In the genomic region with DNA sequence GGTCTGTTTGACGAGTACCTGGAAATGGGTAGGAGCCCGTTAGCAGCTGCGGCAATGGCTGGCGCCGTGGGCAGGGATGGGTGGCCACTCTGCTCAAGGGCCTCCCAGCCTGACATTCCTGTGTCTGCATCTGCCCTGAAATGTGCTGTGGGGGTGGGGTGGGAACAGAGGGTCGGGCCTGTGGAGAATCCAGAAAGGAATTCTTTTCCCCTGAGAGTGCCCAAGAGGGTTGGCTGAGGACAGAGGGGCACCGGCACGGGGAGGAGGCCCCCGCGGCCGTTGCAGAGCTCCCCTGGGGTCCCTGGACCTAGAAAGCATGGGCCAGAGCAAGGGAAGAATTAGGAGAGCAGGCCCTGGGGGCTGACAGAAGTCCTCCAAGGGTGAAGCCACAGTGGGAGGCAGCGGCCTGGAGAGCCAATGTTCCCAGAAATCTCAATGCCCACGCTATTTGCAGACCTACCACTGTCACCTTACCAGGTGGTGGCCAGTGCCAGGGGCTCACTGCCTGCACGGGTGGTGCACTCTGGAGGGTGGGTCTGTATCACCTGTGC, we compare ENCODE assay signal across 13 cellular contexts. TPM values are rescaled to one million over a fixed set of nuclear protein-coding genes. Genes with fewer than 3 reads are reported as not detected.
DNase-seq lines count a peak whose midpoint lies in the region; ATAC-seq and TF ChIP-seq lines count a peak whose summit lies in the region.
"Had no signal": no experiment of that assay in that cellular context is flagged by ENCODE, and none has a peak within 500 bp of the region (broad histone marks: within the 10 kb centered on the region; RNA-seq: fewer than 3 reads in every experiment).

No MANE protein-coding gene starts in this region.

- ATAC-seq in activated CD8-positive, alpha-beta memory T cell treated with anti-CD3 and anti-CD28 coated beads, Interleukin-2, amount 10 ng/mL, durations not matched to agents 7 days and 5 days, result no peak
- no peak for ATAC-seq in GM21786 (IDR thresholded peaks at IDR 0.05; ENCODE audit: unreplicated experiment)
- ATAC-seq: foreskin keratinocyte had no signal

- DNase-seq in activated CD8-positive, alpha-beta memory T cell treated with anti-CD3 and anti-CD28 coated beads, Interleukin-2, amount 10 ng/mL, durations not matched to agents 7 days and 5 days, result no peak
- DNase-seq in activated CD8-positive, alpha-beta memory T cell treated with anti-CD3 and anti-CD28 coated beads for 24 hours, result no peak
- DNase-seq in SJSA1 (ENCODE audit: low read depth in 1 of 2, low spot score in 2 of 2), result peak; percentile 58 to 74
- peak; percentile 61 for DNase-seq in hepatic stellate cell (ENCODE audit: low spot score)
- no peak for DNase-seq in progenitor cell of endocrine pancreas (ENCODE audit: low spot score, unreplicated experiment)
- DNase-seq in activated CD4-positive, CD25-positive, alpha-beta regulatory T cell treated with anti-CD3 and anti-CD28 coated beads, Interleukin-2, amount 50 U/mL, for 72 hours, result no peak
- DNase-seq in nucleus accumbens (lab: John Stamatoyannopoulos, UW), result no peak
- DNase-seq: activated CD4-positive, alpha-beta T cell treated with anti-CD3 and anti-CD28 coated beads for 48 hours; amniotic stem cell; foreskin keratinocyte; upper lobe of right lung had no signal

- TF ChIP-seq CTCF in progenitor cell of endocrine pancreas (IDR thresholded peaks at IDR 0.05; ENCODE audit: unreplicated experiment), result no peak

- no peaks in the 10 kb centered on the region for H3K9me3 Mint-ChIP-seq in activated CD8-positive, alpha-beta memory T cell treated with anti-CD3 and anti-CD28 coated beads, Interleukin-2, amount 10 ng/mL, durations not matched to agents 7 days and 5 days (ENCODE audit: low read depth)
- no peaks in the 10 kb centered on the region for H3K9me3 Mint-ChIP-seq in progenitor cell of endocrine pancreas (ENCODE audit: low read depth)

- peak overlapping the region; percentile 2; the same call in 1 of the 2 replicates for H3K27ac ChIP-seq in SJSA1
- H3K27ac ChIP-seq: foreskin keratinocyte, neutrophil had no signal

- peak overlapping the region; percentile 32 for H3K4me3 Mint-ChIP-seq in activated CD8-positive, alpha-beta memory T cell treated with anti-CD3 and anti-CD28 coated beads, Interleukin-2, amount 10 ng/mL, durations not matched to agents 7 days and 5 days
- H3K4me3 Mint-ChIP-seq in progenitor cell of endocrine pancreas (ENCODE audit: low read depth), result peak overlapping the region; percentile 51

- CTCF ChIA-PET in activated CD8-positive, alpha-beta memory T cell treated with anti-CD3 and anti-CD28 coated beads, Interleukin-2, amount 10 ng/mL, durations not matched to agents 7 days and 5 days (lab: Charles Lee), result no interaction called here

- H3K27me3 Mint-ChIP-seq in activated CD8-positive, alpha-beta memory T cell treated with anti-CD3 and anti-CD28 coated beads, Interleukin-2, amount 10 ng/mL, durations not matched to agents 7 days and 5 days, result peaks cover 25% of the 10 kb centered on the region
- H3K27me3 Mint-ChIP-seq in progenitor cell of endocrine pancreas, result peaks cover 39% of the 10 kb centered on the region

- H3K36me3 ChIP-seq in SJSA1, result peaks cover 7% of the 10 kb centered on the region; the same call in 1 of the 2 replicates
- H3K36me3 ChIP-seq: neutrophil, upper lobe of right lung had no signal

- H3K9me3 ChIP-seq in SJSA1 (replicated peaks), result 0 out of 2 replicates have a peak, but pooled peaks cover 4% of the 10 kb centered on the region
- H3K9me3 ChIP-seq: neutrophil, upper lobe of right lung had no signal

- no peaks in the 10 kb centered on the region; the same call in 1 of the 2 replicates for H3K27me3 ChIP-seq in SJSA1 (replicated peaks)
- H3K27me3 ChIP-seq: upper lobe of right lung had no signal

- no peaks in the 10 kb centered on the region for H3K36me3 Mint-ChIP-seq in activated CD8-positive, alpha-beta memory T cell treated with anti-CD3 and anti-CD28 coated beads, Interleukin-2, amount 10 ng/mL, durations not matched to agents 7 days and 5 days
- peaks cover 1% of the 10 kb centered on the region for H3K36me3 Mint-ChIP-seq in progenitor cell of endocrine pancreas (ENCODE audit: insufficient read depth)

- H3K4me1 ChIP-seq in SJSA1 (replicated peaks), result peaks cover 30% of the 10 kb centered on the region

- no peak overlapping the region for H3K27ac Mint-ChIP-seq in activated CD8-positive, alpha-beta memory T cell treated with anti-CD3 and anti-CD28 coated beads, Interleukin-2, amount 10 ng/mL, durations not matched to agents 7 days and 5 days
- no peak overlapping the region for H3K27ac Mint-ChIP-seq in progenitor cell of endocrine pancreas

- no peak overlapping the region for H3K4me3 ChIP-seq in SJSA1
- H3K4me3 ChIP-seq: upper lobe of right lung had no signal

- peaks cover 10% of the 10 kb centered on the region for H3K4me1 Mint-ChIP-seq in activated CD8-positive, alpha-beta memory T cell treated with anti-CD3 and anti-CD28 coated beads, Interleukin-2, amount 10 ng/mL, durations not matched to agents 7 days and 5 days
- peaks cover 8% of the 10 kb centered on the region for H3K4me1 Mint-ChIP-seq in progenitor cell of endocrine pancreas (ENCODE audit: low read depth)

RNA-seq across cellular contexts. Expression of a gene that starts 27.8 kb away (rescaled TPM):
- 1 to 10 TPM in 1 of 2 experiments, under 1 TPM in 1; 0.53 to 1.1 TPM for total RNA-seq in activated CD8-positive, alpha-beta memory T cell treated with anti-CD3 and anti-CD28 coated beads, Interleukin-2, amount 10 ng/mL, durations not matched to agents 7 days and 5 days
- total RNA-seq in SJSA1 (2014; rRNA removed; shearing (Covaris generic)), result 0.63 and 1.7 TPM in 2 replicates
- 2.5 and 3.0 TPM in 2 replicates for total RNA-seq in progenitor cell of endocrine pancreas

Comparison
In these comparisons a context has a peak if more than half of its experiments do, and no peak if none do; other contexts are left out.
1. DNase-seq: peak in SJSA1 (2 of 2) and hepatic stellate cell (single experiment); none in activated CD8-positive, alpha-beta memory T cell treated with anti-CD3 and anti-CD28 coated beads, Interleukin-2, amount 10 ng/mL, durations not matched to agents 7 days and 5 days (single experiment), activated CD8-positive, alpha-beta memory T cell treated with anti-CD3 and anti-CD28 coated beads for 24 hours (single experiment), progenitor cell of endocrine pancreas (single experiment), activated CD4-positive, CD25-positive, alpha-beta regulatory T cell treated with anti-CD3 and anti-CD28 coated beads, Interleukin-2, amount 50 U/mL, for 72 hours (single experiment) and nucleus accumbens (0 of 56).